1 cellular context compared by ENCODE assay signal in genomic region chr1:93615201-93616150, GRCh38.
TF ChIP-seq lines count a peak whose summit lies in the region.

No MANE protein-coding gene starts in this region.

TF ChIP-seq in HepG2, 621 proteins besides CTCF, POLR2A, EP300 and RAD21 (continued from another document and continues in another):
- no peak for TF ChIP-seq BCLAF1 (IDR thresholded peaks at IDR 0.05)
- no peak for TF ChIP-seq ARNTL (CRISPR knock-in tag; IDR thresholded peaks at IDR 0.05)
- TF ChIP-seq ZNF430 (CRISPR knock-in tag; IDR thresholded peaks at IDR 0.05) = peak; percentile 67
- peak; percentile 80 for TF ChIP-seq TEAD3 (CRISPR knock-in tag; optimal IDR thresholded peaks at IDR 0.05; ENCODE audit: borderline replicate concordance)
- 0 out of 2 replicates have a peak, but pooled peaks have one; percentile 46 for TF ChIP-seq GLI4 (CRISPR knock-in tag; IDR thresholded peaks at IDR 0.05; ENCODE audit: borderline replicate concordance)
- peak; percentile 77; the same call in 1 of the 2 replicates for TF ChIP-seq HOXA3 (CRISPR knock-in tag; IDR thresholded peaks at IDR 0.05)
- TF ChIP-seq TIGD3 (CRISPR knock-in tag; IDR thresholded peaks at IDR 0.05; ENCODE audit: borderline replicate concordance) = no peak
- TF ChIP-seq MIXL1 (CRISPR knock-in tag; IDR thresholded peaks at IDR 0.05) = peak; percentile 56; the same call in 1 of the 2 replicates
- TF ChIP-seq ZNF557 (CRISPR knock-in tag; IDR thresholded peaks at IDR 0.05) = no peak
- TF ChIP-seq PLSCR1 (CRISPR knock-in tag; IDR thresholded peaks at IDR 0.05; ENCODE audit: borderline replicate concordance) = no peak
- TF ChIP-seq BRD4 (CRISPR knock-in tag; IDR thresholded peaks at IDR 0.05) = peak; percentile 53; the same call in 1 of the 2 replicates
- TF ChIP-seq TSC22D2 (CRISPR knock-in tag; IDR thresholded peaks at IDR 0.05; ENCODE audit: borderline replicate concordance) = no peak
- 0 out of 2 replicates have a peak, but pooled peaks have one; percentile 53 for TF ChIP-seq ZNF746 (CRISPR knock-in tag; IDR thresholded peaks at IDR 0.05)
- 0 out of 2 replicates have a peak, but pooled peaks have one; percentile 60 for TF ChIP-seq ZNF33B (CRISPR knock-in tag; IDR thresholded peaks at IDR 0.05)
- TF ChIP-seq LCORL (IDR thresholded peaks at IDR 0.05) = no peak
- peak; percentile 26; the same call in 1 of the 2 replicates for TF ChIP-seq LCORL (CRISPR knock-in tag; IDR thresholded peaks at IDR 0.05)
- no peak for TF ChIP-seq ZNF335 (CRISPR knock-in tag; IDR thresholded peaks at IDR 0.05)
- no peak for TF ChIP-seq FOXJ3 (CRISPR knock-in tag; IDR thresholded peaks at IDR 0.05; ENCODE audit: borderline replicate concordance)
- no peak for TF ChIP-seq IKZF1 (IDR thresholded peaks at IDR 0.05)
- TF ChIP-seq RFX3 (CRISPR knock-in tag; IDR thresholded peaks at IDR 0.05) = no peak
- TF ChIP-seq HOXD1 (CRISPR knock-in tag; IDR thresholded peaks at IDR 0.05) = no peak
- TF ChIP-seq ZNF646 (CRISPR knock-in tag; IDR thresholded peaks at IDR 0.05) = no peak
- no peak for TF ChIP-seq PHF5A (CRISPR knock-in tag; IDR thresholded peaks at IDR 0.05; ENCODE audit: low read depth, unreplicated experiment)
- peak; percentile 66; the same call in 1 of the 2 replicates for TF ChIP-seq NFKB2 (CRISPR knock-in tag; IDR thresholded peaks at IDR 0.05; ENCODE audit: borderline replicate concordance)
- TF ChIP-seq REST (IDR thresholded peaks at IDR 0.05; ENCODE audit: borderline replicate concordance in 1 of 2, low read depth in 1 of 2, low read length in 2 of 2) = no peak
- no peak for TF ChIP-seq PHB2 (IDR thresholded peaks at IDR 0.05; ENCODE audit: partially characterized antibody)
- TF ChIP-seq MLX (CRISPR knock-in tag; IDR thresholded peaks at IDR 0.05) = 0 out of 2 replicates have a peak, but pooled peaks have one; percentile 47
- TF ChIP-seq ELK4 (CRISPR knock-in tag; IDR thresholded peaks at IDR 0.05; ENCODE audit: borderline replicate concordance) = no peak
- TF ChIP-seq FOXO4 (CRISPR knock-in tag; conservative IDR thresholded peaks at IDR 0.05) = 0 out of 2 replicates have a peak, but pooled peaks have one; percentile 10
- no peak for TF ChIP-seq NR1H2 (CRISPR knock-in tag; IDR thresholded peaks at IDR 0.05; ENCODE audit: borderline replicate concordance, low read depth)
- no peak for TF ChIP-seq ZXDC (CRISPR knock-in tag; IDR thresholded peaks at IDR 0.05)
- TF ChIP-seq MAFF (IDR thresholded peaks at IDR 0.05; ENCODE audit: low read depth, low read length) = peak; percentile 24; the same call in 1 of the 2 replicates
- no peak for TF ChIP-seq CEBPB (IDR thresholded peaks at IDR 0.05; ENCODE audit: borderline replicate concordance, low read depth, low read length)
- no peak for TF ChIP-seq ZNF260 (CRISPR knock-in tag; IDR thresholded peaks at IDR 0.05; ENCODE audit: borderline replicate concordance, low read depth)
- peak; percentile 22; the same call in 1 of the 2 replicates for TF ChIP-seq SP5 (CRISPR knock-in tag; IDR thresholded peaks at IDR 0.05; ENCODE audit: borderline replicate concordance, low read depth)
